In the genomic region with DNA sequence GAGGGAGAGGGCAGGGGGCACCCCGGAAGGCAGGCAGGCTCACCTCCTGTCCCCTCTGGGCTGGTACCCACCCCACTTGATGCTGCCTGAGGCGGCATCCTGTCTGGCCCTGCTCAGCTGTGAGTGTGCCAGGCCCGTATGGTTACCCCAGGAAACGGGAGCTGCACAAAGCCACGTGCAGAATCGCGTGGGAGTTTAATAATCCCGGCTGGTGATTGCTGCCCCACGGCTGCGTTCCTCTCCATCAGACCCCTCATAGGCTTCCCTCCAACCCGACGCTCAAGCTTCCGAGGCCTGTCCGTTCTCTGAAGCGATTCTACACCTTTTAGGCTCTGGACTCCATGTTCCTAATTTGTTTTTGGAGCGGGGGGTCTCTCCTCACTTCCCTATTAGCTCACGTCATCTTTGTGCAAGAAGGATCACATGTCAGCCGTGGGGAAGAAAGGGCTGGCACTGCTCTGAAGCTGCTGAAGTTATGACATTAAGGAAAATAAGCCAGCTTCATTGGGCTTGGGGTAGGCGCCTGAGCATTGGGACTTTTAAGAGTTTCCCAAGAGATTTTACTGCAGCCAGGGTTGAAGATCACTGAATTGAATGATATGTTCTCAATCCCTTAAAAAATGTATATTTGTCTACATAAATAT, we compare ENCODE assay signal across 17 cellular contexts. TPM values are rescaled to one million over a fixed set of nuclear protein-coding genes. Genes with fewer than 3 reads are reported as not detected.
DNase-seq lines count a peak whose midpoint lies in the region; ATAC-seq and TF ChIP-seq lines count a peak whose summit lies in the region.
"Had no signal": no experiment of that assay in that cellular context is flagged by ENCODE, and none has a peak within 500 bp of the region (broad histone marks: within the 10 kb centered on the region; RNA-seq: fewer than 3 reads in every experiment).

No MANE protein-coding gene starts in this region.

- no CpG with 5 or more reads among the region's 19 CpGs for WGBS in IMR-90 (ENCODE audit: extremely low coverage in 2 of 2, insufficient read length in 1 of 2), 2 experiments
- WGBS in mesendoderm (ENCODE audit: extremely low coverage, insufficient coverage, low lambda C conversion rate) = no CpG with 5 or more reads among the region's 19 CpGs
- 36% methylated on average over 18 of the region's 19 CpGs for WGBS in smooth muscle cell (ENCODE audit: low lambda C conversion rate)

- POLR2A ChIA-PET in IMR-90 (lab: Charles Lee; ENCODE audit: unreplicated experiment) = no interaction called here

- no peak overlapping the region for H4K91ac ChIP-seq in IMR-90 (ENCODE audit: insufficient read depth, low read depth, low read length)

- H2BK5ac ChIP-seq in IMR-90 (ENCODE audit: low read depth, low read length, poor library complexity, severe bottlenecking) (no peak overlapping the region), mesendoderm (ENCODE audit: low read length) (no peak overlapping the region)

- H4K5ac ChIP-seq in IMR-90 (ENCODE audit: low read depth, low read length) = no peak overlapping the region
- no peak overlapping the region for H4K5ac ChIP-seq in mesendoderm (ENCODE audit: low read length)

- no peak for TF ChIP-seq POLR2A in IMR-90 (IDR thresholded peaks at IDR 0.05; ENCODE audit: low read depth, low read length)

- no peak overlapping the region for H2BK120ac ChIP-seq in IMR-90 (ENCODE audit: low read depth, low read length)
- no peak overlapping the region for H2BK120ac ChIP-seq in mesendoderm (ENCODE audit: low read depth, low read length)

- no peak overlapping the region for H3K4me2 ChIP-seq in IMR-90 (ENCODE audit: low read depth, low read length)
- H3K4me2 ChIP-seq in mesendoderm (ENCODE audit: low read length) = no peak overlapping the region
- peak overlapping the region; percentile 99 for H3K4me2 ChIP-seq in smooth muscle cell

- H2AFZ ChIP-seq in IMR-90 (replicated peaks; ENCODE audit: low read length, poor library complexity) (no peak overlapping the region), smooth muscle cell (ENCODE audit: low read depth) (no peak overlapping the region)

- H2AK9ac ChIP-seq in IMR-90 (replicated peaks; ENCODE audit: low read depth, low read length, poor library complexity) = peak overlapping the region; percentile 25

- H3K23ac ChIP-seq in IMR-90 (ENCODE audit: low read depth, low read length) (no peak overlapping the region), mesendoderm (ENCODE audit: low read length) (peak overlapping the region; percentile 56)

- H3K9me3 ChIP-seq in IMR-90 (ENCODE audit: control insufficient read depth, insufficient read depth, low read length) (no peaks in the 10 kb centered on the region), colonic mucosa (no peaks in the 10 kb centered on the region), smooth muscle cell (replicated peaks; ENCODE audit: low read depth) (no peaks in the 10 kb centered on the region), right atrium auricular region (no peaks in the 10 kb centered on the region)
- H3K9me3 ChIP-seq: right lobe of liver had no signal

- no peak overlapping the region for H3K18ac ChIP-seq in IMR-90 (ENCODE audit: low read depth, low read length)
- peak overlapping the region; percentile 77 for H3K18ac ChIP-seq in mesendoderm (ENCODE audit: low read length)

- dilution Hi-C loops in IMR-90 (cut with HindIII; ENCODE audit: low sequenced_read_pairs, unreplicated experiment) = no loop called here

- no peak for TF ChIP-seq RAD21 in IMR-90 (IDR thresholded peaks at IDR 0.05; ENCODE audit: low read length)

- no peak overlapping the region for H3K56ac ChIP-seq in IMR-90 (ENCODE audit: extremely low read depth, insufficient read depth, low read length)
- peak overlapping the region; percentile 18 for H3K56ac ChIP-seq in mesendoderm (ENCODE audit: low read length)

- H3K4me1 ChIP-seq in IMR-90 (ENCODE audit: control insufficient read depth, insufficient read depth, low read length) (no peaks in the 10 kb centered on the region), colonic mucosa (peaks cover 2% of the 10 kb centered on the region), mesendoderm (ENCODE audit: control insufficient read depth, low read depth, low read length) (peaks cover 9% of the 10 kb centered on the region), smooth muscle cell (ENCODE audit: low read depth) (peaks cover 29% of the 10 kb centered on the region), right atrium auricular region (peaks cover 0 to 5% of the 10 kb centered on the region in 2 donors)
- H3K4me1 ChIP-seq: right lobe of liver had no signal

- H3K79me1 ChIP-seq in IMR-90 (ENCODE audit: low read depth in 1 of 2, low read length in 2 of 2) (no peaks in the 10 kb centered on the region), mesendoderm (ENCODE audit: low read length) (no peaks in the 10 kb centered on the region)

- H2BK20ac ChIP-seq in IMR-90 (ENCODE audit: low read depth, low read length) = no peak overlapping the region

- intact Hi-C loops in IMR-90 (cut with micrococcal nuclease) (loop anchor here (10.0 kb wide), 1 partner anchor 547 kb away; no protein-coding TSS in a partner anchor), colonic mucosa (cut with DNase I) (no loop called here)

- H2BK15ac ChIP-seq in IMR-90 (ENCODE audit: low read depth, low read length) (no peak overlapping the region), mesendoderm (replicated peaks; ENCODE audit: low read depth) (no peak overlapping the region)

- H3K36me3 ChIP-seq in IMR-90 (ENCODE audit: control insufficient read depth, insufficient read depth, low read length) (no peaks in the 10 kb centered on the region), colonic mucosa (no peaks in the 10 kb centered on the region), mesendoderm (ENCODE audit: control insufficient read depth, insufficient read depth, low read length) (no peaks in the 10 kb centered on the region), smooth muscle cell (ENCODE audit: low read depth) (no peaks in the 10 kb centered on the region), right atrium auricular region (no peaks in the 10 kb centered on the region)
- H3K36me3 ChIP-seq: right lobe of liver had no signal

- DNase-seq in IMR-90 = no peak
- no peak for DNase-seq in colonic mucosa
- DNase-seq in mesendoderm = peak; percentile 23
- DNase-seq in smooth muscle cell (lab: John Stamatoyannopoulos, UW; ENCODE audit: unreplicated experiment) = no peak
- DNase-seq in amniotic stem cell (lab: John Stamatoyannopoulos, UW) = no peak
- no peak for DNase-seq in right atrium auricular region (ENCODE audit: low spot score)
- no peak for DNase-seq in dedifferentiated amniotic fluid mesenchymal stem cell (ENCODE audit: extremely low spot score)
- DNase-seq: activated CD4-positive, alpha-beta T cell treated with anti-CD3 and anti-CD28 coated beads for 48 hours; activated T-cell treated with anti-CD3 and anti-CD28 coated beads, Interleukin-2, amount 50 U/mL, for 1 hour; CD4-positive, alpha-beta memory T cell; NCI-H187; NCI-H748 treated with DMSO at 0.1 percent for 48 hours; right lobe of liver; stimulated activated naive CD4-positive, alpha-beta T cell; T-helper 2 cell had no signal

- H3K27me3 ChIP-seq in IMR-90 (ENCODE audit: control insufficient read depth, insufficient read depth, low read length) = peaks cover 38% of the 10 kb centered on the region
- no peaks in the 10 kb centered on the region for H3K27me3 ChIP-seq in colonic mucosa
- H3K27me3 ChIP-seq in mesendoderm (ENCODE audit: insufficient read depth, low read length, poor library complexity) = no peaks in the 10 kb centered on the region
- no peaks in the 10 kb centered on the region for H3K27me3 ChIP-seq in smooth muscle cell (ENCODE audit: low read depth)
- H3K27me3 ChIP-seq in right atrium auricular region = peaks cover 3 to 5% of the 10 kb centered on the region in 2 donors

- no peaks in the 10 kb centered on the region for H3K9me1 ChIP-seq in IMR-90 (ENCODE audit: insufficient read depth, low read length)

- no peak overlapping the region for H3K4ac ChIP-seq in IMR-90 (ENCODE audit: low read depth, low read length)
- no peak overlapping the region for H3K4ac ChIP-seq in mesendoderm (ENCODE audit: low read depth, low read length)

- H3K9ac ChIP-seq in IMR-90 (ENCODE audit: low read depth, low read length) (no peak overlapping the region), colonic mucosa (ENCODE audit: low read depth in 2 of 2, low read length in 2 of 2) (no peak overlapping the region), mesendoderm (ENCODE audit: low read length) (peak overlapping the region; percentile 10), smooth muscle cell (ENCODE audit: low read depth) (no peak overlapping the region)

- CTCF ChIA-PET in IMR-90 (lab: Yijun Ruan, JAX) = no interaction called here

- no peaks in the 10 kb centered on the region for H3F3A ChIP-seq in smooth muscle cell (ENCODE audit: low read depth)

- no peak overlapping the region for H3K27ac ChIP-seq in IMR-90 (ENCODE audit: insufficient read depth, low read length)
- no peak overlapping the region for H3K27ac ChIP-seq in colonic mucosa
- no peak overlapping the region for H3K27ac ChIP-seq in mesendoderm (ENCODE audit: low read depth, low read length)
- H3K27ac ChIP-seq in smooth muscle cell (ENCODE audit: low read depth) = no peak overlapping the region
- no peak overlapping the region for H3K27ac ChIP-seq in right atrium auricular region
- H3K27ac ChIP-seq: right lobe of liver, RWPE1 had no signal

- ATAC-seq in IMR-90 (ENCODE audit: low read depth) = no peak
- no peak for ATAC-seq in GM21528 (IDR thresholded peaks at IDR 0.05; ENCODE audit: low FRiP score, unreplicated experiment)

- H2AK5ac ChIP-seq in IMR-90 (ENCODE audit: low read depth, low read length) = no peak overlapping the region
- H2AK5ac ChIP-seq in mesendoderm (ENCODE audit: low read length) = no peak overlapping the region

- in situ Hi-C loops in IMR-90 (cut with MboI; ENCODE audit: low sequenced_read_pairs) = no loop called here

- H4K20me1 ChIP-seq in IMR-90 (ENCODE audit: insufficient read depth, low read length) (no peaks in the 10 kb centered on the region), smooth muscle cell (ENCODE audit: low read depth) (no peaks in the 10 kb centered on the region)

- TF ChIP-seq CTCF in IMR-90 (conservative IDR thresholded peaks at IDR 0.05; ENCODE audit: low read depth, low read length) = no peak
- no peak for TF ChIP-seq CTCF in colonic mucosa (IDR thresholded peaks at IDR 0.05)
- no peak for TF ChIP-seq CTCF in smooth muscle cell (IDR thresholded peaks at IDR 0.05; ENCODE audit: borderline replicate concordance, insufficient read depth, poor library complexity, severe bottlenecking)
- no peak for TF ChIP-seq CTCF in right atrium auricular region (IDR thresholded peaks at IDR 0.05)

- H3K4me3 ChIP-seq in IMR-90 (ENCODE audit: insufficient read depth, low read depth, low read length) (no peak overlapping the region), colonic mucosa (peak overlapping the region; percentile 39), mesendoderm (ENCODE audit: low read length) (no peak overlapping the region), smooth muscle cell (peak overlapping the region; percentile 72), right atrium auricular region (no peak overlapping the region)
- H3K4me3 ChIP-seq: right lobe of liver had no signal

- H3K14ac ChIP-seq in IMR-90 (replicated peaks; ENCODE audit: low read depth, low read length) = no peak overlapping the region

- H4K8ac ChIP-seq in IMR-90 (ENCODE audit: low read depth in 2 of 2, low read length in 2 of 2) = no peak overlapping the region
- H4K8ac ChIP-seq in mesendoderm (ENCODE audit: low read depth, low read length) = no peak overlapping the region

- H3K79me2 ChIP-seq in mesendoderm (ENCODE audit: control insufficient read depth, insufficient read depth, low read length) (peaks cover 2% of the 10 kb centered on the region), smooth muscle cell (ENCODE audit: low read depth) (no peaks in the 10 kb centered on the region)

- no TSS peak for BruUV-seq in IMR-90 (replicated peaks; lab: Mats Ljungman, UMichigan)

RNA-seq across cellular contexts. Expression of a gene that starts 1.1 kb away (rescaled TPM):
- under 0.01 and 0.18 TPM in 2 replicates for total RNA-seq in IMR-90 (2012; rRNA removed)
- polyA plus RNA-seq in IMR-90 (2012; rRNA removed) = 0.05 TPM in 1 of 2 replicates, not detected in the other
- polyA plus RNA-seq in IMR-90 (2012; cell fraction: cytosol; rRNA removed) = 0.03 TPM in 1 of 2 replicates, not detected in the other
- 0.07 and 0.08 TPM in 2 replicates for polyA plus RNA-seq in IMR-90 (2012; cell fraction: nucleus; rRNA removed; ENCODE audit: low replicate concordance)
- total RNA-seq in colonic mucosa = 100 to 1,000 TPM; 114 to 205 TPM
- polyA plus RNA-seq in mesendoderm (2013, experiment 1 of 2) = 4.1 TPM
- polyA plus RNA-seq in mesendoderm (2013, experiment 2 of 2) = 4.8 TPM
- total RNA-seq in smooth muscle cell = 1.7 and 3.8 TPM in 2 replicates
- polyA plus RNA-seq in smooth muscle cell = 0.73 and 1.3 TPM in 2 replicates
- not detected for total RNA-seq in right atrium auricular region
- total RNA-seq: CD4-positive, alpha-beta memory T cell had no signal
- polyA plus RNA-seq: CD4-positive, alpha-beta memory T cell had no signal

Comparison
In these comparisons a context has a peak if more than half of its experiments do, and no peak if none do; other contexts are left out.
1. H3K4me3 ChIP-seq: peak in colonic mucosa (single experiment) and smooth muscle cell (single experiment); none in IMR-90 (single experiment), mesendoderm (single experiment) and right atrium auricular region (0 of 2).
2. RNA of a gene that starts 1.1 kb away (total RNA-seq): 114 to 205 TPM in colonic mucosa; 1.7 to 3.8 TPM in smooth muscle cell, under 0.01 to 0.18 TPM in IMR-90 and not detected in right atrium auricular region; every median in the first group is over 10 times any median in the second.